7 cellular contexts compared by ENCODE assay signal in genomic region chr17:67378444-67379250, GRCh38. TPM values are rescaled to one million over a fixed set of nuclear protein-coding genes. Genes with fewer than 3 reads are reported as not detected.
A peak's percentile ranks its signal among the peaks of the same experiment; 100 is the strongest.
DNase-seq lines count a peak whose midpoint lies in the region; ATAC-seq and TF ChIP-seq lines count a peak whose summit lies in the region.

No MANE protein-coding gene starts in this region.

- H3K36me3 ChIP-seq in mesenchymal stem cell (ENCODE audit: control insufficient read depth in 1 of 2, insufficient read depth in 2 of 2, low read depth in 1 of 2, low read length in 2 of 2), result no peaks in the 10 kb centered on the region

- H3K9ac ChIP-seq in mesenchymal stem cell (ENCODE audit: low read length), result peak overlapping the region; percentile 91

- no peak overlapping the region for H2BK5ac ChIP-seq in mesenchymal stem cell (ENCODE audit: low read depth, low read length, poor library complexity, severe bottlenecking)

- H3K4me3 ChIP-seq in mesenchymal stem cell (ENCODE audit: insufficient read depth in 1 of 2, low read depth in 1 of 2, low read length in 2 of 2), result peak overlapping the region; percentile 83 to 92

- peaks cover 54% of the 10 kb centered on the region for H3K4me1 Mint-ChIP-seq in activated CD8-positive, alpha-beta T cell treated with anti-CD3 and anti-CD28 coated beads, Interleukin-2, amount 10 ng/mL, durations not matched to agents 7 days and 5 days (ENCODE audit: low read depth)

- CTCF ChIA-PET in activated CD8-positive, alpha-beta T cell treated with anti-CD3 and anti-CD28 coated beads, Interleukin-2, amount 10 ng/mL, durations not matched to agents 7 days and 5 days (lab: Charles Lee), result interaction anchor here (0.6 to 13.5 kb wide), 52 partner anchors 9 to 458 kb away, joined by 3 to 365 read pairs (median 5); partner anchors contain the start of gene PSMD12

- WGBS in mesenchymal stem cell, result 1% methylated on average over 41 of the region's 72 CpGs

- H2AK5ac ChIP-seq in mesenchymal stem cell (ENCODE audit: low read length, severe bottlenecking), result no peak overlapping the region

- in situ Hi-C loops in GM13977 (cut with MboI; ENCODE audit: low pct_unique_long_range_greater_than_20kb, low sequenced_read_pairs, unreplicated experiment), result loop anchor here (10.0 kb wide), 1 partner anchor 306 kb away; no protein-coding TSS in a partner anchor

- peak; percentile 35 for ATAC-seq in HG03342 (IDR thresholded peaks at IDR 0.05; ENCODE audit: unreplicated experiment)
- ATAC-seq in activated CD8-positive, alpha-beta T cell treated with anti-CD3 and anti-CD28 coated beads, Interleukin-2, amount 10 ng/mL, durations not matched to agents 7 days and 5 days, result peak; percentile 49

- peaks cover 12% of the 10 kb centered on the region for H3K4me1 ChIP-seq in mesenchymal stem cell (ENCODE audit: control insufficient read depth, insufficient read depth, low read depth, low read length)

- H3K36me3 Mint-ChIP-seq in activated CD8-positive, alpha-beta T cell treated with anti-CD3 and anti-CD28 coated beads, Interleukin-2, amount 10 ng/mL, durations not matched to agents 7 days and 5 days (ENCODE audit: low read depth), result peaks cover 29% of the 10 kb centered on the region

- TF ChIP-seq CTCF in GM13977 (IDR thresholded peaks at IDR 0.05; ENCODE audit: extremely low read depth, insufficient read depth, missing control alignments), result peak; percentile 98

- H3K9me3 Mint-ChIP-seq in activated CD8-positive, alpha-beta T cell treated with anti-CD3 and anti-CD28 coated beads, Interleukin-2, amount 10 ng/mL, durations not matched to agents 7 days and 5 days (ENCODE audit: insufficient read depth), result no peaks in the 10 kb centered on the region

- H3K4me2 ChIP-seq in mesenchymal stem cell (ENCODE audit: low read length, poor library complexity, severe bottlenecking), result peak overlapping the region; percentile 100

- H3K4ac ChIP-seq in mesenchymal stem cell (ENCODE audit: low read depth in 1 of 2, low read length in 2 of 2), result peak overlapping the region in 1 of 2 experiments; percentile 73

- H3K27me3 Mint-ChIP-seq in activated CD8-positive, alpha-beta T cell treated with anti-CD3 and anti-CD28 coated beads, Interleukin-2, amount 10 ng/mL, durations not matched to agents 7 days and 5 days (ENCODE audit: low read depth), result no peaks in the 10 kb centered on the region

- peaks cover 15% of the 10 kb centered on the region for H3K79me1 ChIP-seq in mesenchymal stem cell (replicated peaks; ENCODE audit: low read length, poor library complexity, severe bottlenecking)

- peak overlapping the region; percentile 80 to 89 for H3K18ac ChIP-seq in mesenchymal stem cell (ENCODE audit: low read depth in 1 of 2, low read length in 2 of 2)

- peak overlapping the region; percentile 90 for H3K27ac Mint-ChIP-seq in activated CD8-positive, alpha-beta T cell treated with anti-CD3 and anti-CD28 coated beads, Interleukin-2, amount 10 ng/mL, durations not matched to agents 7 days and 5 days

- H3K9me3 ChIP-seq in mesenchymal stem cell (ENCODE audit: control insufficient read depth, low read length), result no peaks in the 10 kb centered on the region

- POLR2A ChIA-PET in activated CD8-positive, alpha-beta T cell treated with anti-CD3 and anti-CD28 coated beads, Interleukin-2, amount 10 ng/mL, durations not matched to agents 7 days and 5 days (lab: Charles Lee), result interaction anchor here (0.6 to 8.2 kb wide), 29 partner anchors 11 to 339 kb away, joined by 3 to 135 read pairs (median 5); partner anchors contain the start of genes HELZ, NOL11 and PSMD12

- H2BK15ac ChIP-seq in mesenchymal stem cell (ENCODE audit: low read depth, poor library complexity, severe bottlenecking), result peak overlapping the region; percentile 93

- H2BK12ac ChIP-seq in mesenchymal stem cell (ENCODE audit: low read length in 2 of 2), result peak overlapping the region in 1 of 2 experiments; percentile 50

- peak overlapping the region in 1 of 2 experiments; percentile 90 for H3K23ac ChIP-seq in mesenchymal stem cell (ENCODE audit: low read length in 2 of 2)

- H3K27ac ChIP-seq in mesenchymal stem cell (ENCODE audit: low read length, poor library complexity, severe bottlenecking), result no peak overlapping the region

- H4K91ac ChIP-seq in mesenchymal stem cell (ENCODE audit: low read length), result peak overlapping the region; percentile 31

- peak overlapping the region; percentile 81 for H2BK120ac ChIP-seq in mesenchymal stem cell (ENCODE audit: low read depth, low read length)

- peak overlapping the region in 1 of 2 experiments; percentile 75 for H3K14ac ChIP-seq in mesenchymal stem cell (ENCODE audit: low read length in 2 of 2)

- H4K8ac ChIP-seq in mesenchymal stem cell (ENCODE audit: low read length), result peak overlapping the region; percentile 47

- H2AFZ ChIP-seq in mesenchymal stem cell (ENCODE audit: low read depth, low read length), result peak overlapping the region; percentile 83

- no peaks in the 10 kb centered on the region for H3K27me3 ChIP-seq in mesenchymal stem cell (ENCODE audit: control insufficient read depth in 1 of 2, insufficient read depth in 1 of 2, low read length in 2 of 2)

- H3K4me3 Mint-ChIP-seq in activated CD8-positive, alpha-beta T cell treated with anti-CD3 and anti-CD28 coated beads, Interleukin-2, amount 10 ng/mL, durations not matched to agents 7 days and 5 days, result peak overlapping the region; percentile 85

- DNase-seq in GM13977 (ENCODE audit: low spot score), result peak; percentile 87
- peak; percentile 56 to 93 for DNase-seq in NCI-H526 (lab: John Stamatoyannopoulos, UW)
- peak; percentile 85 for DNase-seq in activated CD8-positive, alpha-beta T cell treated with anti-CD3 and anti-CD28 coated beads, Interleukin-2, amount 10 ng/mL, durations not matched to agents 7 days and 5 days
- peak; percentile 67 for DNase-seq in effector CD8-positive, alpha-beta T cell (lab: John Stamatoyannopoulos, UW)
- peak; percentile 86 for DNase-seq in mesenchymal stem cell
- DNase-seq in stimulated activated CD8-positive, alpha-beta memory T cell treated with anti-CD3 and anti-CD28 coated beads, Interleukin-12 subunit alpha, Interleukin-12 subunit beta, amount 100 ng/mL, for 1 hour (ENCODE audit: low read depth), result peak; percentile 67

RNA-seq across cellular contexts. Expression of gene PITPNC1, which starts 1.6 kb away (rescaled TPM):
- 10 to 100 TPM; 74.0 to 76.5 TPM for total RNA-seq in activated CD8-positive, alpha-beta T cell treated with anti-CD3 and anti-CD28 coated beads, Interleukin-2, amount 10 ng/mL, durations not matched to agents 7 days and 5 days
- polyA plus RNA-seq in mesenchymal stem cell (2013, experiment 1 of 2), result 8.5 TPM
- 8.1 TPM for polyA plus RNA-seq in mesenchymal stem cell (2013, experiment 2 of 2)

RNA-seq across cellular contexts. Expression of gene PSMD12, which starts 12.3 kb away (rescaled TPM):
- total RNA-seq in activated CD8-positive, alpha-beta T cell treated with anti-CD3 and anti-CD28 coated beads, Interleukin-2, amount 10 ng/mL, durations not matched to agents 7 days and 5 days, result 10 to 100 TPM; 49.4 to 53.9 TPM
- 42.5 TPM for polyA plus RNA-seq in mesenchymal stem cell (2013, experiment 1 of 2)
- polyA plus RNA-seq in mesenchymal stem cell (2013, experiment 2 of 2), result 44.5 TPM
